In the genomic region with DNA sequence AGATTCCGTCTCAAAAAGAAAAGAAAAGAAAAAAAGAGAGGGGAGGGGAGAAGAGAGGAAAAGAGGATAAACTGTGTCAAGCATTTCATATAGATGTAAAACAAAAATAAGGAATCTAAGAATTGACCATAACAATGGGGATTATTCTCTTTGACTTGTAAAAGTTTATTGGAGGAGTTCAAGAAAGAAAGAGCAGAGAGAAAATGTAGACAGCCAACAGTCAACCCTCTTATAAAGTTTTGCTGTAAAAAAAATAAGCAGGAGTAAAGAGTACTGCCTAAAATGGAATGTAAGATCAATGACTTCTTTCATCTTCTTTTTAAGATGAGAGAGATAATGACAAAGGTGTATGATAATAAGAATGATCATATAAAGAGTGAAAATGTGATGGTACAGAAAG, we compare ENCODE assay signal across 15 cellular contexts.
DNase-seq lines count a peak whose midpoint lies in the region; ATAC-seq and TF ChIP-seq lines count a peak whose summit lies in the region.
"Had no signal": no experiment of that assay in that cellular context is flagged by ENCODE, and none has a peak within 500 bp of the region (broad histone marks: within the 10 kb centered on the region; RNA-seq: fewer than 3 reads in every experiment).

No MANE protein-coding gene starts in this region.

- ATAC-seq in T-helper 17 cell (no peak), Right ventricle myocardium superior (ENCODE audit: poor library complexity) (no peak)
- ATAC-seq: GM23338, HCT116 had no signal

- no peak for DNase-seq in activated naive CD4-positive, alpha-beta T cell treated with anti-CD3 and anti-CD28 coated beads, Interleukin-2, amount 10 ng/mL, durations not matched to agents 7 days and 5 days
- DNase-seq in activated naive CD4-positive, alpha-beta T cell treated with anti-CD3 and anti-CD28 coated beads, Interleukin-2, amount 50 U/mL, for 16 hours: no peak
- no peak for DNase-seq in T-helper 17 cell
- no peak for DNase-seq in chondrocyte (ENCODE audit: low spot score)
- no peak for DNase-seq in Right ventricle myocardium superior
- DNase-seq in SHP77 treated with DMSO at 0.1 percent for 48 hours (lab: John Stamatoyannopoulos, UW): no peak
- DNase-seq: C1 segment of cervical spinal cord; Calu3; CD4-positive, alpha-beta memory T cell; COR-L47; DMS153; DND-41; H9 had no signal

- no peak overlapping the region for H3K4me3 Mint-ChIP-seq in activated naive CD4-positive, alpha-beta T cell treated with anti-CD3 and anti-CD28 coated beads, Interleukin-2, amount 10 ng/mL, durations not matched to agents 7 days and 5 days
- H3K4me3 Mint-ChIP-seq in T-helper 17 cell: no peak overlapping the region
- no peak overlapping the region for H3K4me3 Mint-ChIP-seq in chondrocyte (ENCODE audit: unreplicated experiment)
- H3K4me3 Mint-ChIP-seq: CD4-positive, alpha-beta memory T cell; GM23338; H9 had no signal

- H3K27ac Mint-ChIP-seq in activated naive CD4-positive, alpha-beta T cell treated with anti-CD3 and anti-CD28 coated beads, Interleukin-2, amount 10 ng/mL, durations not matched to agents 7 days and 5 days: peak overlapping the region; percentile 61
- peak overlapping the region; percentile 60 for H3K27ac Mint-ChIP-seq in T-helper 17 cell
- H3K27ac Mint-ChIP-seq in chondrocyte (ENCODE audit: unreplicated experiment): peak overlapping the region; percentile 15
- H3K27ac Mint-ChIP-seq: GM23338 had no signal

- H3K27me3 Mint-ChIP-seq in activated naive CD4-positive, alpha-beta T cell treated with anti-CD3 and anti-CD28 coated beads, Interleukin-2, amount 10 ng/mL, durations not matched to agents 7 days and 5 days: no peaks in the 10 kb centered on the region
- no peaks in the 10 kb centered on the region for H3K27me3 Mint-ChIP-seq in T-helper 17 cell
- H3K27me3 Mint-ChIP-seq in chondrocyte (ENCODE audit: low read depth): no peaks in the 10 kb centered on the region
- H3K27me3 Mint-ChIP-seq: CD4-positive, alpha-beta memory T cell had no signal

- intact Hi-C loops in Right ventricle myocardium superior (cut with DNase I): no loop called here

- peaks cover 48% of the 10 kb centered on the region for H3K36me3 Mint-ChIP-seq in activated naive CD4-positive, alpha-beta T cell treated with anti-CD3 and anti-CD28 coated beads, Interleukin-2, amount 10 ng/mL, durations not matched to agents 7 days and 5 days
- H3K36me3 Mint-ChIP-seq in T-helper 17 cell (ENCODE audit: low read depth) (peaks cover 25% of the 10 kb centered on the region), chondrocyte (ENCODE audit: low read depth) (peaks cover 20% of the 10 kb centered on the region)

- H3K4me1 Mint-ChIP-seq in activated naive CD4-positive, alpha-beta T cell treated with anti-CD3 and anti-CD28 coated beads, Interleukin-2, amount 10 ng/mL, durations not matched to agents 7 days and 5 days: peaks cover 22% of the 10 kb centered on the region
- H3K4me1 Mint-ChIP-seq in T-helper 17 cell: peaks cover 20% of the 10 kb centered on the region
- peaks cover 9% of the 10 kb centered on the region for H3K4me1 Mint-ChIP-seq in chondrocyte (ENCODE audit: low read depth)

- H3K9me3 Mint-ChIP-seq in activated naive CD4-positive, alpha-beta T cell treated with anti-CD3 and anti-CD28 coated beads, Interleukin-2, amount 10 ng/mL, durations not matched to agents 7 days and 5 days: peaks cover 7% of the 10 kb centered on the region
- H3K9me3 Mint-ChIP-seq in chondrocyte (ENCODE audit: low read depth): peaks cover 17% of the 10 kb centered on the region

- no peak for TF ChIP-seq CTCF in chondrocyte (IDR thresholded peaks at IDR 0.05)

- CTCF ChIA-PET in activated naive CD4-positive, alpha-beta T cell treated with anti-CD3 and anti-CD28 coated beads, Interleukin-2, amount 10 ng/mL, durations not matched to agents 7 days and 5 days (lab: Charles Lee): no interaction called here

- H3K9me3 ChIP-seq in T-helper 17 cell (ENCODE audit: control insufficient read depth, low read length, poor library complexity, severe bottlenecking): no peaks in the 10 kb centered on the region
